21 cellular contexts compared by ENCODE assay signal in genomic region chr12:128994869-128995268, GRCh38.
DNase-seq lines count a peak whose midpoint lies in the region; ATAC-seq lines count a peak whose summit lies in the region.
"Had no signal": no experiment of that assay in that cellular context is flagged by ENCODE, and none has a peak within 500 bp of the region (broad histone marks: within the 10 kb centered on the region; RNA-seq: fewer than 3 reads in every experiment).

No MANE protein-coding gene starts in this region.

- ATAC-seq in left lobe of liver = peak; percentile 87
- ATAC-seq in GM19328 (IDR thresholded peaks at IDR 0.05; ENCODE audit: unreplicated experiment) = no peak
- no peak for ATAC-seq in GM21786 (IDR thresholded peaks at IDR 0.05; ENCODE audit: unreplicated experiment)
- ATAC-seq: activated T-helper 17 cell treated with anti-CD3 and anti-CD28 coated beads, Interleukin-2, amount 50 U/mL, for 72 hours; gastroesophageal sphincter; mucosa of descending colon; stimulated activated naive CD8-positive, alpha-beta T cell treated with anti-CD3 and anti-CD28 coated beads, Interleukin-15, amount 100 ng/mL, for 72 hours had no signal

- DNase-seq in HT-29 (ENCODE audit: low spot score) = peak; percentile 16
- DNase-seq in NCI-H146 treated with DMSO at 0.1 percent for 48 hours (lab: John Stamatoyannopoulos, UW; ENCODE audit: unreplicated experiment) = peak; percentile 7
- peak; percentile 70 for DNase-seq in NCI-H345 treated with DMSO at 0.1 percent for 48 hours (lab: John Stamatoyannopoulos, UW; ENCODE audit: unreplicated experiment)
- peak; percentile 73 for DNase-seq in left lobe of liver (ENCODE audit: low spot score)
- no peak for DNase-seq in NOMO-1 treated with DMSO at 0.1 percent for 48 hours (lab: John Stamatoyannopoulos, UW; ENCODE audit: unreplicated experiment)
- DNase-seq: activated CD4-positive, alpha-beta T cell treated with anti-CD3 and anti-CD28 coated beads, Interleukin-2, amount 50 U/mL, for 4 hours; activated CD4-positive, CD25-positive, alpha-beta regulatory T cell; activated CD8-positive, alpha-beta memory T cell treated with anti-CD3 and anti-CD28 coated beads, Interleukin-2, amount 50 U/mL, for 4 hours; islet precursor cell; MG63; PC-9; posterior cingulate gyrus; SIG-M5; sigmoid colon; stimulated activated CD4-positive, alpha-beta T cell treated with anti-CD3 and anti-CD28 coated beads, Interleukin-15, amount 100 ng/mL, for 24 hours; stimulated activated naive CD8-positive, alpha-beta T cell treated with anti-CD3 and anti-CD28 coated beads, Interleukin-15, amount 100 ng/mL, for 72 hours had no signal
